Comparison of ENCODE assay signal across 1 cellular context in genomic region chr6:143950874-143951273, GRCh38.
TF ChIP-seq lines count a peak whose summit lies in the region.

No MANE protein-coding gene starts in this region.

TF ChIP-seq in HepG2, 621 proteins besides CTCF, POLR2A, EP300 and RAD21:
- TF ChIP-seq FOXP1 (IDR thresholded peaks at IDR 0.05): no peak
- TF ChIP-seq FOXP1 (CRISPR knock-in tag; IDR thresholded peaks at IDR 0.05): peak; percentile 24; the same call in 1 of the 2 replicates
- 0 out of 2 replicates have a peak, but pooled peaks have one; percentile 8 for TF ChIP-seq GATAD2A (CRISPR knock-in tag; IDR thresholded peaks at IDR 0.05)
- no peak for TF ChIP-seq SOX6 (IDR thresholded peaks at IDR 0.05)
- TF ChIP-seq SOX6 (CRISPR knock-in tag; IDR thresholded peaks at IDR 0.05): peak; percentile 37; the same call in 1 of the 2 replicates
- 0 out of 2 replicates have a peak, but pooled peaks have one; percentile 18 for TF ChIP-seq POGZ (CRISPR knock-in tag; IDR thresholded peaks at IDR 0.05)
- TF ChIP-seq HNF4A (CRISPR knock-in tag; IDR thresholded peaks at IDR 0.05): 0 out of 2 replicates have a peak, but pooled peaks have one; percentile 31
- no peak for TF ChIP-seq NCOR1 (IDR thresholded peaks at IDR 0.05; ENCODE audit: borderline replicate concordance, low read length)
- TF ChIP-seq, protein P1, sequence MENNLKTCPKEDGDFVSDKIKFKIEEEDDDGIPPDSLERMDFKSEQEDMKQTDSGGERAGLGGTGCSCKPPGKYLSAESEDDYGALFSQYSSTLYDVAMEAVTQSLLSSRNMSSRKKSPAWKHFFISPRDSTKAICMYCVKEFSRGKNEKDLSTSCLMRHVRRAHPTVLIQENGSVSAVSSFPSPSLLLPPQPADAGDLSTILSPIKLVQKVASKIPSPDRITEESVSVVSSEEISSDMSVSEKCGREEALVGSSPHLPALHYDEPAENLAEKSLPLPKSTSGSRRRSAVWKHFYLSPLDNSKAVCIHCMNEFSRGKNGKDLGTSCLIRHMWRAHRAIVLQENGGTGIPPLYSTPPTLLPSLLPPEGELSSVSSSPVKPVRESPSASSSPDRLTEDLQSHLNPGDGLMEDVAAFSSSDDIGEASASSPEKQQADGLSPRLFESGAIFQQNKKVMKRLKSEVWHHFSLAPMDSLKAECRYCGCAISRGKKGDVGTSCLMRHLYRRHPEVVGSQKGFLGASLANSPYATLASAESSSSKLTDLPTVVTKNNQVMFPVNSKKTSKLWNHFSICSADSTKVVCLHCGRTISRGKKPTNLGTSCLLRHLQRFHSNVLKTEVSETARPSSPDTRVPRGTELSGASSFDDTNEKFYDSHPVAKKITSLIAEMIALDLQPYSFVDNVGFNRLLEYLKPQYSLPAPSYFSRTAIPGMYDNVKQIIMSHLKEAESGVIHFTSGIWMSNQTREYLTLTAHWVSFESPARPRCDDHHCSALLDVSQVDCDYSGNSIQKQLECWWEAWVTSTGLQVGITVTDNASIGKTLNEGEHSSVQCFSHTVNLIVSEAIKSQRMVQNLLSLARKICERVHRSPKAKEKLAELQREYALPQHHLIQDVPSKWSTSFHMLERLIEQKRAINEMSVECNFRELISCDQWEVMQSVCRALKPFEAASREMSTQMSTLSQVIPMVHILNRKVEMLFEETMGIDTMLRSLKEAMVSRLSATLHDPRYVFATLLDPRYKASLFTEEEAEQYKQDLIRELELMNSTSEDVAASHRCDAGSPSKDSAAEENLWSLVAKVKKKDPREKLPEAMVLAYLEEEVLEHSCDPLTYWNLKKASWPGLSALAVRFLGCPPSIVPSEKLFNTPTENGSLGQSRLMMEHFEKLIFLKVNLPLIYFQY (CRISPR knock-in tag; IDR thresholded peaks at IDR 0.05; ENCODE audit: borderline replicate concordance): no peak
- TF ChIP-seq FOXA1 (IDR thresholded peaks at IDR 0.05): no peak
- 0 out of 2 replicates have a peak, but pooled peaks have one; percentile 9 for TF ChIP-seq FOXA1 (CRISPR knock-in tag; IDR thresholded peaks at IDR 0.05)
- TF ChIP-seq FOXA3 (CRISPR knock-in tag; IDR thresholded peaks at IDR 0.05): peak; percentile 48; the same call in 1 of the 2 replicates
- peak; percentile 36 for TF ChIP-seq TEAD3 (CRISPR knock-in tag; optimal IDR thresholded peaks at IDR 0.05; ENCODE audit: borderline replicate concordance)
